Comparison of ENCODE assay signal across 9 cellular contexts in genomic region chr10:94358480-94358879, GRCh38. TPM values are rescaled to one million over a fixed set of nuclear protein-coding genes. Genes with fewer than 3 reads are reported as not detected.
DNase-seq lines count a peak whose midpoint lies in the region; ATAC-seq lines count a peak whose summit lies in the region.
"Had no signal": no experiment of that assay in that cellular context is flagged by ENCODE, and none has a peak within 500 bp of the region (broad histone marks: within the 10 kb centered on the region; RNA-seq: fewer than 3 reads in every experiment).

No MANE protein-coding gene starts in this region.

- H3K36me3 ChIP-seq in mesodermal cell (ENCODE audit: control insufficient read depth, insufficient read depth, low read length): peaks cover 58% of the 10 kb centered on the region

- peaks cover 19% of the 10 kb centered on the region for H3K4me1 ChIP-seq in mesodermal cell (ENCODE audit: control insufficient read depth, insufficient read depth, low read length, poor library complexity, severe bottlenecking)

- H3K27ac ChIP-seq in mesodermal cell (ENCODE audit: low read depth, low read length, severe bottlenecking): peak overlapping the region; percentile 71
- H3K27ac ChIP-seq: parathyroid adenoma had no signal

- no peak for ATAC-seq in HG03135 (IDR thresholded peaks at IDR 0.05; ENCODE audit: unreplicated experiment)

- WGBS in mesodermal cell (ENCODE audit: insufficient coverage in 2 of 2), 2 experiments: 33 to 52% methylated on average over 2 of the region's 2 CpGs

- no peaks in the 10 kb centered on the region for H3K9me3 ChIP-seq in mesodermal cell (ENCODE audit: control insufficient read depth, low read length)

- peak; percentile 84 for DNase-seq in Daoy (ENCODE audit: low read depth)
- DNase-seq in LHCN-M2 (ENCODE audit: low read depth): peak; percentile 93
- DNase-seq in brain pericyte (ENCODE audit: low read depth, low spot score): peak; percentile 61
- no peak for DNase-seq in OCI-M1 (lab: John Stamatoyannopoulos, UW)
- DNase-seq in activated effector memory CD4-positive, alpha-beta T cell treated with Interleukin-2 at 50 U/mL for 16 hours: no peak
- no peak for DNase-seq in activated effector memory CD4-positive, alpha-beta T cell treated with anti-CD3 and anti-CD28 coated beads, Interleukin-2, amount 50 U/mL, for 16 hours

- H3K4me3 ChIP-seq in mesodermal cell (ENCODE audit: extremely low read depth, insufficient read depth, low read length, poor library complexity, severe bottlenecking): no peak overlapping the region

RNA-seq across cellular contexts. Expression of gene NOC3L, which starts 4.3 kb away (rescaled TPM):
- 46.3 and 48.6 TPM in 2 replicates for total RNA-seq in Daoy (2014; rRNA removed; shearing (Covaris generic))
- 46.8 and 52.2 TPM in 2 replicates for total RNA-seq in LHCN-M2 (2014; rRNA removed)
- 9.4 TPM for polyA plus RNA-seq in LHCN-M2 (2012)
- polyA plus RNA-seq in mesodermal cell (2013, experiment 1 of 2): 12.0 TPM
- polyA plus RNA-seq in mesodermal cell (2013, experiment 2 of 2): 14.6 TPM

RNA-seq across cellular contexts. Expression of gene TBC1D12, which starts 43.9 kb away (rescaled TPM):
- total RNA-seq in Daoy (2014; rRNA removed; shearing (Covaris generic)): 8.1 and 10.9 TPM in 2 replicates
- total RNA-seq in LHCN-M2 (2014; rRNA removed): 10.0 and 18.0 TPM in 2 replicates
- polyA plus RNA-seq in LHCN-M2 (2012): 5.0 TPM
- polyA plus RNA-seq in mesodermal cell (2013, experiment 1 of 2): 4.5 TPM
- 4.9 TPM for polyA plus RNA-seq in mesodermal cell (2013, experiment 2 of 2)

Comparison
In these comparisons a context has a peak if more than half of its experiments do, and no peak if none do; other contexts are left out.
1. DNase-seq: peak in Daoy (single experiment), LHCN-M2 (single experiment) and brain pericyte (single experiment); none in OCI-M1 (single experiment), activated effector memory CD4-positive, alpha-beta T cell treated with Interleukin-2 at 50 U/mL for 16 hours (single experiment) and activated effector memory CD4-positive, alpha-beta T cell treated with anti-CD3 and anti-CD28 coated beads, Interleukin-2, amount 50 U/mL, for 16 hours (single experiment).